ENCODE assay signal across 33 cellular contexts in the genomic region with DNA sequence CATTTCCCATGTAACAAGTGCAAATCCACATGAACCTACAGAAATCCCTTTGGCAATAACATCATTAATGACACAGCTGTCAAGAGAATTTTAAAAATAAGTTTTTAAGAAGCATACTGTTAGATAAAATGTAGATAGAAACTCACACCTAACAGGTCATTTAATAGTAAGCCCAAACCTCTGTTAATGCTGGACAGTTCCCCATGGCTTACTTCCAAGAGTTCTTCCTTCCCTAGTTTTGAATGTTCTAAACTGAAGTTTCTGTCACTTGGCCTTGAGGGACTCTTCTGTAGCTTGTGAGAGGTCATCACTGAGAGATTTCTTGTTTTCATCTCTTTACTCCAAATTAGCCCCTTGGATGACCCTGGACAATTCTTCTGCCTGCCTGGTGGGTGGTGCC. TPM values are rescaled to one million over a fixed set of nuclear protein-coding genes. Genes with fewer than 3 reads are reported as not detected.
"Had no signal": no experiment of that assay in that cellular context is flagged by ENCODE, and none has a peak within 500 bp of the region (broad histone marks: within the 10 kb centered on the region; RNA-seq: fewer than 3 reads in every experiment).

No MANE protein-coding gene starts in this region.

- H3K4me3 Mint-ChIP-seq: immature natural killer cell; memory B cell; natural killer cell; stimulated activated effector memory CD8-positive, alpha-beta T cell treated with anti-CD3 and anti-CD28 coated beads, Interleukin-12 subunit alpha, Interleukin-12 subunit beta, amount 100 ng/mL, for 72 hours had no signal

- H3K36me3 ChIP-seq: esophagus squamous epithelium, gastroesophageal sphincter, heart right ventricle, ovary, sigmoid colon, stomach, thyroid gland had no signal

- H3K4me3 ChIP-seq: coronary artery, esophagus squamous epithelium, gastroesophageal sphincter, heart right ventricle, lung, ovary, sigmoid colon, stomach, thyroid gland had no signal

- H3K9me3 Mint-ChIP-seq: memory B cell; stimulated activated effector memory CD8-positive, alpha-beta T cell treated with anti-CD3 and anti-CD28 coated beads, Interleukin-12 subunit alpha, Interleukin-12 subunit beta, amount 100 ng/mL, for 72 hours had no signal

- H3K27ac Mint-ChIP-seq: immature natural killer cell; memory B cell; natural killer cell; stimulated activated effector memory CD8-positive, alpha-beta T cell treated with anti-CD3 and anti-CD28 coated beads, Interleukin-12 subunit alpha, Interleukin-12 subunit beta, amount 100 ng/mL, for 72 hours had no signal

- H3K27ac ChIP-seq: coronary artery, esophagus squamous epithelium, foreskin keratinocyte, gastroesophageal sphincter, heart right ventricle, ovary, sigmoid colon, stomach, thyroid gland had no signal

- H3K4me1 Mint-ChIP-seq: immature natural killer cell; memory B cell; natural killer cell; stimulated activated effector memory CD8-positive, alpha-beta T cell treated with anti-CD3 and anti-CD28 coated beads, Interleukin-12 subunit alpha, Interleukin-12 subunit beta, amount 100 ng/mL, for 72 hours had no signal

- H3K27me3 ChIP-seq: ovary, thyroid gland had no signal

- H3K4me1 ChIP-seq: esophagus squamous epithelium, foreskin keratinocyte, gastroesophageal sphincter, heart right ventricle, sigmoid colon, stomach, thyroid gland had no signal

- ATAC-seq: foreskin keratinocyte; gastroesophageal sphincter; heart right ventricle; left ventricle myocardium superior; natural killer cell; stimulated activated effector memory CD8-positive, alpha-beta T cell treated with anti-CD3 and anti-CD28 coated beads, Interleukin-12 subunit alpha, Interleukin-12 subunit beta, amount 100 ng/mL, for 72 hours had no signal

- DNase-seq: dermis blood vessel endothelial cell; effector memory CD4-positive, alpha-beta T cell; esophagus squamous epithelium; foreskin keratinocyte; glutamatergic neuron; heart right ventricle; hypothalamus; immature natural killer cell; left ventricle myocardium superior; natural killer cell; occipital lobe; ovary; sigmoid colon; stimulated activated CD4-positive, alpha-beta T cell treated with anti-CD3 and anti-CD28 coated beads, Interleukin-2, amount 100 ng/mL, for 24 hours; stimulated activated CD4-positive, alpha-beta T cell treated with anti-CD3 and anti-CD28 coated beads, Interleukin-4, amount 100 ng/mL, for 24 hours; stimulated activated naive CD4-positive, alpha-beta T cell treated with Interleukin-2 at 50 U/mL for 16 hours; stomach; thyroid gland; trophoblast cell had no signal

- H3K36me3 Mint-ChIP-seq: immature natural killer cell; memory B cell; natural killer cell; stimulated activated effector memory CD8-positive, alpha-beta T cell treated with anti-CD3 and anti-CD28 coated beads, Interleukin-12 subunit alpha, Interleukin-12 subunit beta, amount 100 ng/mL, for 72 hours had no signal

- H3K9me3 ChIP-seq: esophagus squamous epithelium, gastroesophageal sphincter, heart right ventricle, ovary, sigmoid colon, stomach, thyroid gland had no signal

RNA-seq across cellular contexts. Expression of gene OTX2, which starts 22.7 kb away (rescaled TPM):
- total RNA-seq: dermis blood vessel endothelial cell, endothelial cell of umbilical vein, epithelial cell of proximal tubule, esophagus squamous epithelium, foreskin keratinocyte, gastroesophageal sphincter, heart right ventricle, left ventricle myocardium superior, lung, mononuclear cell, natural killer cell, occipital lobe, ovary, posterior vena cava, pulmonary artery endothelial cell, sigmoid colon, skeletal muscle tissue, stomach, subcutaneous adipose tissue, thyroid gland, ureter had no signal
- polyA plus RNA-seq: endothelial cell of umbilical vein, foreskin keratinocyte, heart right ventricle, immature natural killer cell, keratinocyte, lung, sigmoid colon, stomach had no signal
